ENCODE assay signal across 15 cellular contexts in genomic region chr16:71758293-71758760, GRCh38. TPM values are rescaled to one million over a fixed set of nuclear protein-coding genes. Genes with fewer than 3 reads are reported as not detected.
DNase-seq lines count a peak whose midpoint lies in the region; ATAC-seq, FAIRE-seq and TF ChIP-seq lines count a peak whose summit lies in the region.
"Had no signal": no experiment of that assay in that cellular context is flagged by ENCODE, and none has a peak within 500 bp of the region (broad histone marks: within the 10 kb centered on the region; RNA-seq: fewer than 3 reads in every experiment).

No MANE protein-coding gene starts in this region.

- no peak overlapping the region for H3K4me3 ChIP-seq in LNCaP clone FGC (ENCODE audit: low read depth, low read length)
- H3K4me3 ChIP-seq in prostate gland = no peak overlapping the region
- H3K4me3 ChIP-seq: BLaER1 had no signal

- no peaks in the 10 kb centered on the region for H3K9me3 ChIP-seq in prostate gland
- H3K9me3 ChIP-seq: BLaER1 had no signal

- no peak overlapping the region for H3K4me3 Mint-ChIP-seq in type B pancreatic cell
- H3K4me3 Mint-ChIP-seq in stimulated activated memory B cell treated with anti-CD40 and anti-IgM and Interleukin-4, amounts not matched to agents 10 μg/mL and 1 μg/mL and 100 μg/mL, for 72 hours = no peak overlapping the region
- H3K4me3 Mint-ChIP-seq: IgD-negative memory B cell had no signal

- no peaks in the 10 kb centered on the region for H3K36me3 ChIP-seq in prostate gland

- no peak for TF ChIP-seq CTCF in LNCaP clone FGC (IDR thresholded peaks at IDR 0.05; ENCODE audit: control insufficient read depth, extremely low read depth, insufficient read depth)
- TF ChIP-seq CTCF in prostate gland (IDR thresholded peaks at IDR 0.05) = no peak
- no peak for TF ChIP-seq CTCF in type B pancreatic cell (conservative IDR thresholded peaks at IDR 0.05)

- H3K27ac ChIP-seq in prostate gland = peak overlapping the region; percentile 28 to 50
- H3K27ac ChIP-seq: BLaER1 had no signal

- ATAC-seq in left cardiac atrium = peak; percentile 76 to 84
- no peak for ATAC-seq in HG03196 (IDR thresholded peaks at IDR 0.05; ENCODE audit: unreplicated experiment)
- ATAC-seq in stimulated activated memory B cell treated with anti-CD40 and anti-IgM and Interleukin-4, amounts not matched to agents 10 μg/mL and 1 μg/mL and 100 μg/mL, for 72 hours = no peak
- ATAC-seq: PC-3 had no signal

- no peak overlapping the region for H3K27ac Mint-ChIP-seq in type B pancreatic cell
- H3K27ac Mint-ChIP-seq in stimulated activated memory B cell treated with anti-CD40 and anti-IgM and Interleukin-4, amounts not matched to agents 10 μg/mL and 1 μg/mL and 100 μg/mL, for 72 hours = no peak overlapping the region

- TF ChIP-seq POLR2A in GM12892 (IDR thresholded peaks at IDR 0.05; ENCODE audit: low read depth, low read length) = no peak
- TF ChIP-seq POLR2A in prostate gland (IDR thresholded peaks at IDR 0.05) = no peak

- no peak for DNase-seq in GM12892 (ENCODE audit: insufficient read length)
- peak; percentile 81 for DNase-seq in LNCaP clone FGC (ENCODE audit: low read depth)
- DNase-seq in left cardiac atrium = no peak
- peak; percentile 67 for DNase-seq in prostate gland (ENCODE audit: low spot score)
- DNase-seq in type B pancreatic cell (ENCODE audit: extremely low spot score, unreplicated experiment) = no peak
- DNase-seq: MV-4-11, NCI-H1436, NCI-H2081, NCI-H2227 treated with DMSO at 0.1 percent for 48 hours, PC-3 had no signal

- intact Hi-C loops in left cardiac atrium (cut with DNase I) = no loop called here
- intact Hi-C loops in prostate gland (cut with DNase I) = no loop called here

- FAIRE-seq in GM12892 (lab: Jason Lieb, UNC) = peak; percentile 38
- FAIRE-seq: H54 had no signal

- no peaks in the 10 kb centered on the region for H3K9me3 Mint-ChIP-seq in type B pancreatic cell
- H3K9me3 Mint-ChIP-seq in stimulated activated memory B cell treated with anti-CD40 and anti-IgM and Interleukin-4, amounts not matched to agents 10 μg/mL and 1 μg/mL and 100 μg/mL, for 72 hours = no peaks in the 10 kb centered on the region
- H3K9me3 Mint-ChIP-seq: IgD-negative memory B cell had no signal

- H3K27me3 Mint-ChIP-seq in type B pancreatic cell = no peaks in the 10 kb centered on the region
- no peaks in the 10 kb centered on the region for H3K27me3 Mint-ChIP-seq in stimulated activated memory B cell treated with anti-CD40 and anti-IgM and Interleukin-4, amounts not matched to agents 10 μg/mL and 1 μg/mL and 100 μg/mL, for 72 hours
- H3K27me3 Mint-ChIP-seq: IgD-negative memory B cell had no signal

- no peaks in the 10 kb centered on the region for H3K27me3 ChIP-seq in prostate gland (replicated peaks; ENCODE audit: insufficient read depth)
- H3K27me3 ChIP-seq: BLaER1 had no signal

- 58% methylated on average over 5 of the region's 5 CpGs for WGBS in prostate gland

- H3K4me1 ChIP-seq in prostate gland (replicated peaks) = no peaks in the 10 kb centered on the region
- H3K4me1 ChIP-seq: BLaER1 had no signal

- H3K4me1 Mint-ChIP-seq in type B pancreatic cell (ENCODE audit: unreplicated experiment) = no peaks in the 10 kb centered on the region
- peaks cover 3% of the 10 kb centered on the region for H3K4me1 Mint-ChIP-seq in stimulated activated memory B cell treated with anti-CD40 and anti-IgM and Interleukin-4, amounts not matched to agents 10 μg/mL and 1 μg/mL and 100 μg/mL, for 72 hours

- H3K36me3 Mint-ChIP-seq in type B pancreatic cell = peaks cover 24% of the 10 kb centered on the region
- peaks cover 52% of the 10 kb centered on the region for H3K36me3 Mint-ChIP-seq in stimulated activated memory B cell treated with anti-CD40 and anti-IgM and Interleukin-4, amounts not matched to agents 10 μg/mL and 1 μg/mL and 100 μg/mL, for 72 hours

RNA-seq across cellular contexts. Expression of gene PHLPP2, which starts 33.8 kb away (rescaled TPM):
- polyA plus RNA-seq in GM12892 (2012; ENCODE audit: missing spikeins) = 4.6 TPM
- total RNA-seq in left cardiac atrium = 1 to 10 TPM; 4.6 to 6.9 TPM
- total RNA-seq in prostate gland = 10 to 100 TPM in 1 of 2 donors, 1 to 10 TPM in 1; 5.0 to 21.2 TPM
- 10.2 and 12.0 TPM in 2 replicates for total RNA-seq in type B pancreatic cell (ENCODE audit: low replicate concordance)

RNA-seq across cellular contexts. Expression of gene AP1G1, which starts 50.3 kb away (rescaled TPM):
- polyA plus RNA-seq in GM12892 (2012; ENCODE audit: missing spikeins) = 31.7 TPM
- total RNA-seq in left cardiac atrium (10 to 100 TPM; 40.1 to 49.3 TPM), prostate gland (10 to 100 TPM; 68.0 to 94.6 TPM), type B pancreatic cell (ENCODE audit: low replicate concordance) (90.5 and 115 TPM in 2 replicates)

Comparison
In these comparisons a context has a peak if more than half of its experiments do, and no peak if none do; other contexts are left out.
1. DNase-seq: peak in LNCaP clone FGC (single experiment) and prostate gland (single experiment); none in GM12892 (single experiment), left cardiac atrium (single experiment) and type B pancreatic cell (single experiment).
2. ATAC-seq: peak in left cardiac atrium (2 of 2); none in HG03196 (single experiment) and stimulated activated memory B cell treated with anti-CD40 and anti-IgM and Interleukin-4, amounts not matched to agents 10 μg/mL and 1 μg/mL and 100 μg/mL, for 72 hours (single experiment).